11 cellular contexts compared by ENCODE assay signal in genomic region chr16:85329059-85329812, GRCh38.
DNase-seq lines count a peak whose midpoint lies in the region; ATAC-seq, FAIRE-seq and TF ChIP-seq lines count a peak whose summit lies in the region.
"Had no signal": no experiment of that assay in that cellular context is flagged by ENCODE, and none has a peak within 500 bp of the region (broad histone marks: within the 10 kb centered on the region; RNA-seq: fewer than 3 reads in every experiment).

No MANE protein-coding gene starts in this region.

- CTCF ChIA-PET in HepG2 (lab: Yijun Ruan, JAX; ENCODE audit: low intra/inter-chr PET ratio, low total read pairs) = interaction anchor here (2.7 kb wide), 1 partner anchor 54 kb away, joined by 20 read pairs; no protein-coding TSS in a partner anchor

- peak overlapping the region in 2 of 3 experiments; percentile 40 to 49; a peak in 1 of 6 replicates for H3K4me3 ChIP-seq in HepG2 (replicated peaks in 1 of 3; ENCODE audit: insufficient read depth in 1 of 3, low read depth in 2 of 3, low read length in 3 of 3)
- no peak overlapping the region for H3K4me3 ChIP-seq in right lobe of liver
- H3K4me3 ChIP-seq in transverse colon = peak overlapping the region in 1 of 4 donors; percentile 7

- H3K4me1 ChIP-seq in HepG2 (ENCODE audit: insufficient read depth, low read length) = peaks cover 31% of the 10 kb centered on the region
- peaks cover 0 to 3% (median 0%) of the 10 kb centered on the region in 4 donors for H3K4me1 ChIP-seq in right lobe of liver
- H3K4me1 ChIP-seq in transverse colon = peaks cover 22 to 50% (median 38%) of the 10 kb centered on the region in 4 donors

- H3K27ac ChIP-seq in HepG2 (ENCODE audit: extremely low read length, insufficient read depth, low read length) = no peak overlapping the region
- no peak overlapping the region for H3K27ac ChIP-seq in right lobe of liver
- peak overlapping the region in 2 of 4 donors; percentile 61 to 69 for H3K27ac ChIP-seq in transverse colon
- H3K27ac ChIP-seq: parathyroid adenoma had no signal

- peak; percentile 51; the same call in 1 of the 2 replicates for TF ChIP-seq RAD21 in HepG2 (CRISPR knock-in tag; IDR thresholded peaks at IDR 0.05)

- H3K27me3 ChIP-seq in HepG2 (ENCODE audit: control insufficient read depth in 1 of 2, insufficient read depth in 2 of 2, low read length in 2 of 2) (peaks cover 5 to 26% of the 10 kb centered on the region in 2 experiments), right lobe of liver (no peaks in the 10 kb centered on the region), transverse colon (no peaks in the 10 kb centered on the region)

- POLR2A ChIA-PET in HepG2 (lab: Yijun Ruan, JAX) = no interaction called here

- H3K4me2 ChIP-seq in HepG2 (ENCODE audit: low read depth, low read length) = peak overlapping the region; percentile 69

- peak; percentile 58 for ATAC-seq in HepG2
- no peak for ATAC-seq in right lobe of liver
- ATAC-seq in esophagus mucosa = peak; percentile 52

- H3K36me3 ChIP-seq in HepG2 (replicated peaks in 1 of 2; ENCODE audit: control insufficient read depth in 1 of 2, insufficient read depth in 2 of 2, low read length in 2 of 2) (no peaks in the 10 kb centered on the region), right lobe of liver (no peaks in the 10 kb centered on the region), transverse colon (no peaks in the 10 kb centered on the region)

- no TSS peak for BruUV-seq in HepG2 (replicated peaks; lab: Mats Ljungman, UMichigan)

- H3K9me3 ChIP-seq in HepG2 (ENCODE audit: low read length) (no peaks in the 10 kb centered on the region), right lobe of liver (no peaks in the 10 kb centered on the region), transverse colon (no peaks in the 10 kb centered on the region)

- no peak for FAIRE-seq in HepG2 (lab: Jason Lieb, UNC)

- peak; percentile 49 for TF ChIP-seq CTCF in HepG2 (CRISPR knock-in tag; IDR thresholded peaks at IDR 0.05)
- TF ChIP-seq CTCF in right lobe of liver (IDR thresholded peaks at IDR 0.05) = no peak
- no peak for TF ChIP-seq CTCF in transverse colon (IDR thresholded peaks at IDR 0.05)

- no peak for TF ChIP-seq POLR2A in HepG2 (IDR thresholded peaks at IDR 0.05; ENCODE audit: insufficient read depth in 1 of 2, low read depth in 2 of 2, low read length in 2 of 2)
- no peak for TF ChIP-seq POLR2A in right lobe of liver (IDR thresholded peaks at IDR 0.05)
- no peak for TF ChIP-seq POLR2A in transverse colon (IDR thresholded peaks at IDR 0.05)

- WGBS in HepG2 (ENCODE audit: low lambda C conversion rate) = 2% methylated on average over 17 of the region's 28 CpGs
- WGBS in right lobe of liver (ENCODE audit: insufficient coverage, low coverage, low lambda C conversion rate, missing lambda C conversion rate) = 66% methylated on average over 14 of the region's 28 CpGs
- WGBS in transverse colon (ENCODE audit: low coverage in 1 of 2), 2 donors = 33% methylated on average over 28 of the region's 28 CpGs; no CpG with 5 or more reads in 1 of the 2 donors

- H3K79me2 ChIP-seq in HepG2 (ENCODE audit: insufficient read depth, low read length) = no peaks in the 10 kb centered on the region

- peaks cover 9% of the 10 kb centered on the region; the same call in 1 of the 2 replicates for H4K20me1 ChIP-seq in HepG2 (ENCODE audit: insufficient read depth, low read length)

- in situ Hi-C loops in HepG2 (cut with HindIII; ENCODE audit: extremely low pct_ligation_motif_present, low pct_unique_long_range_greater_than_20kb) = no loop called here
- in situ Hi-C loops in transverse colon (cut with MboI; ENCODE audit: low pct_ligation_motif_present in 1 of 4, low pct_unique_long_range_greater_than_20kb in 1 of 4, low sequenced_read_pairs in 3 of 4) = no loop called here

- DNase-seq in HepG2 (ENCODE audit: low spot score) (no peak), right lobe of liver (no peak), NCI-H748 treated with DMSO at 0.1 percent for 48 hours (lab: John Stamatoyannopoulos, UW) (peak; percentile 56), transverse colon (peak; percentile 68), EL (no peak), superior temporal gyrus (ENCODE audit: extremely low spot score) (no peak)
- no peak for DNase-seq in activated naive CD4-positive, alpha-beta T cell treated with Interleukin-2 at 50 U/mL for 16 hours
- DNase-seq: activated CD4-positive, alpha-beta T cell treated with anti-CD3 and anti-CD28 coated beads, Interleukin-2, amount 10 ng/mL, durations not matched to agents 7 days and 5 days; NCI-H1694 treated with DMSO at 0.1 percent for 48 hours had no signal

- H3K9ac ChIP-seq in HepG2 (ENCODE audit: insufficient read depth, low read depth, low read length) = no peak overlapping the region
- H3K9ac ChIP-seq: parathyroid adenoma had no signal

- TF ChIP-seq EP300 in HepG2 (IDR thresholded peaks at IDR 0.05; ENCODE audit: low read depth in 2 of 2, low read length in 2 of 2) (no peak), HepG2 (CRISPR knock-in tag; IDR thresholded peaks at IDR 0.05; ENCODE audit: borderline replicate concordance) (no peak), transverse colon (IDR thresholded peaks at IDR 0.05; ENCODE audit: low read depth) (no peak)

- H2AFZ ChIP-seq in HepG2 (ENCODE audit: low read length) = no peak overlapping the region
- H2AFZ ChIP-seq: parathyroid adenoma had no signal

- intact Hi-C loops in HepG2 (cut with micrococcal nuclease; ENCODE audit: unreplicated experiment) (loop anchor here (5.0 kb wide), 1 partner anchor 42 kb away; no protein-coding TSS in a partner anchor), right lobe of liver (cut with DNase I) (no loop called here), transverse colon (cut with DNase I; ENCODE audit: low total_unique reads) (loop anchor here (10.0 kb wide), 1 partner anchor 286 kb away; the partner anchor contains the start of gene GSE1)

TF ChIP-seq in HepG2, 621 proteins besides CTCF, POLR2A, EP300 and RAD21 (continues in another document):
- TF ChIP-seq KDM1A (CRISPR knock-in tag; IDR thresholded peaks at IDR 0.05) (peak; percentile 93), HDAC1 (CRISPR knock-in tag; IDR thresholded peaks at IDR 0.05) (0 out of 2 replicates have a peak, but pooled peaks have one; percentile 14), ZNF121 (CRISPR knock-in tag; IDR thresholded peaks at IDR 0.05) (no peak), ZHX2 (IDR thresholded peaks at IDR 0.05; ENCODE audit: low read depth) (no peak), ZHX2 (CRISPR knock-in tag; IDR thresholded peaks at IDR 0.05; ENCODE audit: borderline replicate concordance) (0 out of 2 replicates have a peak, but pooled peaks have one; percentile 32), STAG1 (CRISPR knock-in tag; IDR thresholded peaks at IDR 0.05) (peak; percentile 15; the same call in 1 of the 2 replicates), ADNP (CRISPR knock-in tag; IDR thresholded peaks at IDR 0.05) (0 out of 2 replicates have a peak, but pooled peaks have one; percentile 6), ATF7-NPFF (CRISPR knock-in tag; IDR thresholded peaks at IDR 0.05; ENCODE audit: low read depth) (no peak), IRF9 (CRISPR knock-in tag; IDR thresholded peaks at IDR 0.05; ENCODE audit: borderline replicate concordance) (0 out of 2 replicates have a peak, but pooled peaks have one; percentile 32), ZNF263 (CRISPR knock-in tag; IDR thresholded peaks at IDR 0.05) (0 out of 2 replicates have a peak, but pooled peaks have one; percentile 16)

Comparison
In these comparisons a context has a peak if more than half of its experiments do, and no peak if none do; other contexts are left out.
1. ATAC-seq: peak in HepG2 (single experiment) and esophagus mucosa (single experiment); none in right lobe of liver (0 of 4).
2. H3K4me3 ChIP-seq: peak in HepG2 (2 of 3); none in right lobe of liver (0 of 3).
3. intact Hi-C loops: an anchor here in HepG2 (5.0 kb wide) and transverse colon (10.0 kb wide); none called in right lobe of liver.
4. DNase-seq: peak in NCI-H748 treated with DMSO at 0.1 percent for 48 hours (single experiment) and transverse colon (single experiment); none in HepG2 (single experiment), right lobe of liver (0 of 3), EL (single experiment), superior temporal gyrus (single experiment) and activated naive CD4-positive, alpha-beta T cell treated with Interleukin-2 at 50 U/mL for 16 hours (single experiment).